Comparison of ENCODE assay signal across 24 cellular contexts in genomic region chr2:240576436-240577205, GRCh38. TPM values are rescaled to one million over a fixed set of nuclear protein-coding genes. Genes with fewer than 3 reads are reported as not detected.
"Had no signal": no experiment of that assay in that cellular context is flagged by ENCODE, and none has a peak within 500 bp of the region (broad histone marks: within the 10 kb centered on the region; RNA-seq: fewer than 3 reads in every experiment).

No MANE protein-coding gene starts in this region.

- H3K4me3 Mint-ChIP-seq: activated B cell treated with CpG ODN at 0.5 μM for 24 hours; activated CD4-positive, alpha-beta T cell treated with anti-CD3 and anti-CD28 coated beads, Interleukin-2, amount 10 ng/mL, durations not matched to agents 24 days and 14 days; activated CD8-positive, alpha-beta memory T cell treated with anti-CD3 and anti-CD28 coated beads, Interleukin-2, amount 10 ng/mL, durations not matched to agents 7 days and 5 days; activated naive CD8-positive, alpha-beta T cell treated with anti-CD3 and anti-CD28 coated beads, Interleukin-2, amount 50 U/mL, for 24 hours; activated T-cell treated with anti-CD3 and anti-CD28 coated beads, Interleukin-2, amount 50 U/mL, for 4 hours; T-helper 17 cell had no signal

- DNase-seq: activated B cell treated with CpG ODN at 0.5 μM for 24 hours; activated CD4-positive, alpha-beta T cell treated with anti-CD3 and anti-CD28 coated beads for 1 hour; activated CD4-positive, alpha-beta T cell treated with anti-CD3 and anti-CD28 coated beads, Interleukin-2, amount 10 ng/mL, durations not matched to agents 24 days and 14 days; activated CD4-positive, alpha-beta T cell treated with anti-CD3 and anti-CD28 coated beads, Interleukin-2, amount 50 U/mL, for 48 hours; activated CD8-positive, alpha-beta memory T cell treated with anti-CD3 and anti-CD28 coated beads, Interleukin-2, amount 10 ng/mL, durations not matched to agents 7 days and 5 days; activated effector memory CD4-positive, alpha-beta T cell treated with anti-CD3 and anti-CD28 coated beads, Interleukin-2, amount 50 U/mL, for 16 hours; activated naive CD4-positive, alpha-beta T cell treated with Interleukin-2 at 50 U/mL for 16 hours; activated naive CD8-positive, alpha-beta T cell treated with anti-CD3 and anti-CD28 coated beads, Interleukin-2, amount 50 U/mL, for 24 hours; activated T-cell treated with anti-CD3 and anti-CD28 coated beads, Interleukin-2, amount 50 U/mL, for 4 hours; amniotic stem cell; body of pancreas; Kasumi-1; NCI-H1048; NCI-H146; NCI-H187 treated with DMSO at 0.1 percent for 48 hours; NCI-H2081 treated with DMSO at 0.1 percent for 48 hours; NCI-H446; NCI-H524; Peyer's patch; SIG-M5; T-helper 17 cell; T1000 had no signal

- H3K9me3 ChIP-seq: ascending aorta, body of pancreas, Peyer's patch had no signal

- H3K36me3 Mint-ChIP-seq: activated naive CD4-positive, alpha-beta T cell treated with anti-CD3 and anti-CD28 coated beads, Interleukin-2, amount 50 U/mL, for 72 hours had no signal

- H3K9me3 Mint-ChIP-seq: activated B cell treated with CpG ODN at 0.5 μM for 24 hours; activated CD4-positive, alpha-beta T cell treated with anti-CD3 and anti-CD28 coated beads, Interleukin-2, amount 10 ng/mL, durations not matched to agents 24 days and 14 days; activated naive CD4-positive, alpha-beta T cell treated with anti-CD3 and anti-CD28 coated beads, Interleukin-2, amount 50 U/mL, for 72 hours; activated naive CD8-positive, alpha-beta T cell treated with anti-CD3 and anti-CD28 coated beads, Interleukin-2, amount 50 U/mL, for 24 hours; activated T-cell treated with anti-CD3 and anti-CD28 coated beads, Interleukin-2, amount 50 U/mL, for 4 hours had no signal

- ATAC-seq: activated CD8-positive, alpha-beta memory T cell treated with anti-CD3 and anti-CD28 coated beads, Interleukin-2, amount 10 ng/mL, durations not matched to agents 7 days and 5 days; activated naive CD4-positive, alpha-beta T cell treated with anti-CD3 and anti-CD28 coated beads, Interleukin-2, amount 50 U/mL, for 72 hours; activated naive CD8-positive, alpha-beta T cell treated with anti-CD3 and anti-CD28 coated beads, Interleukin-2, amount 50 U/mL, for 24 hours; activated T-cell treated with anti-CD3 and anti-CD28 coated beads, Interleukin-2, amount 50 U/mL, for 4 hours; body of pancreas; T-helper 17 cell had no signal

- H3K27ac Mint-ChIP-seq: activated B cell treated with CpG ODN at 0.5 μM for 24 hours; activated CD4-positive, alpha-beta T cell treated with anti-CD3 and anti-CD28 coated beads, Interleukin-2, amount 10 ng/mL, durations not matched to agents 24 days and 14 days; activated CD8-positive, alpha-beta memory T cell treated with anti-CD3 and anti-CD28 coated beads, Interleukin-2, amount 10 ng/mL, durations not matched to agents 7 days and 5 days; activated naive CD8-positive, alpha-beta T cell treated with anti-CD3 and anti-CD28 coated beads, Interleukin-2, amount 50 U/mL, for 24 hours; T-helper 17 cell had no signal

- H3K4me3 ChIP-seq: ascending aorta, body of pancreas, Peyer's patch had no signal

- H3K27me3 ChIP-seq: ascending aorta, body of pancreas, Peyer's patch had no signal

- H3K4me1 ChIP-seq: ascending aorta had no signal

- H3K27me3 Mint-ChIP-seq: activated B cell treated with CpG ODN at 0.5 μM for 24 hours; activated CD4-positive, alpha-beta T cell treated with anti-CD3 and anti-CD28 coated beads, Interleukin-2, amount 10 ng/mL, durations not matched to agents 24 days and 14 days; activated CD8-positive, alpha-beta memory T cell treated with anti-CD3 and anti-CD28 coated beads, Interleukin-2, amount 10 ng/mL, durations not matched to agents 7 days and 5 days; activated naive CD8-positive, alpha-beta T cell treated with anti-CD3 and anti-CD28 coated beads, Interleukin-2, amount 50 U/mL, for 24 hours; T-helper 17 cell had no signal

- H3K27ac ChIP-seq: ascending aorta, body of pancreas, Peyer's patch had no signal

RNA-seq across cellular contexts. Expression of gene GPR35, which starts 48.7 kb away (rescaled TPM):
- total RNA-seq: ascending aorta had no signal
